ENCODE assay signal across 20 cellular contexts in the genomic region with DNA sequence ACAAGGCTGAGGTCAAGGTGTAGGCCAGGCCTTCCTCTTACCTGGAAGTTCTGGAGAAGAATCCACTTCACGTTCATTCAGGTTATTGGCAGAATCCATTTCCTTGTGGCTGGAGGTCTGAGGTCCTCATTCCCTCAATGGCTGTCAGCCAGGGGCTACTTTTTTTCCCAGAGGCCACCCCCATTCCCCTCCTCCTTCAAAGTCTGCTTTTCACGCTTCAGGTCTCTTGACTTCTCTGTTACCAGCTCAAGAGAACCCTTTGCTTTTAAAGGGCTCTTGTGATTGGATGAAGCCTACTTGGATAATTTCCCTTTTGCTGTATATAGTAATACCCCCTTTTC. TPM values are rescaled to one million over a fixed set of nuclear protein-coding genes. Genes with fewer than 3 reads are reported as not detected.
DNase-seq lines count a peak whose midpoint lies in the region; ATAC-seq and TF ChIP-seq lines count a peak whose summit lies in the region.
"Had no signal": no experiment of that assay in that cellular context is flagged by ENCODE, and none has a peak within 500 bp of the region (broad histone marks: within the 10 kb centered on the region; RNA-seq: fewer than 3 reads in every experiment).

No MANE protein-coding gene starts in this region.

- H2BK15ac ChIP-seq in mesendoderm (replicated peaks; ENCODE audit: low read depth) = no peak overlapping the region

- no peak overlapping the region for H3K56ac ChIP-seq in mesendoderm (ENCODE audit: low read length)

- H4K5ac ChIP-seq in mesendoderm (ENCODE audit: low read length) = no peak overlapping the region

- no peaks in the 10 kb centered on the region for H3K79me2 ChIP-seq in mesendoderm (ENCODE audit: control insufficient read depth, insufficient read depth, low read length)

- H3K27me3 Mint-ChIP-seq in activated naive CD8-positive, alpha-beta T cell treated with anti-CD3 and anti-CD28 coated beads, Interleukin-2, amount 50 U/mL, for 24 hours = no peaks in the 10 kb centered on the region
- no peaks in the 10 kb centered on the region for H3K27me3 Mint-ChIP-seq in type B pancreatic cell
- H3K27me3 Mint-ChIP-seq in Calu3 (ENCODE audit: unreplicated experiment) = no peaks in the 10 kb centered on the region
- H3K27me3 Mint-ChIP-seq: IgD-negative memory B cell had no signal

- H3K9ac ChIP-seq in mesendoderm (ENCODE audit: low read length) = no peak overlapping the region

- peaks cover 84% of the 10 kb centered on the region for H3K4me1 Mint-ChIP-seq in activated naive CD8-positive, alpha-beta T cell treated with anti-CD3 and anti-CD28 coated beads, Interleukin-2, amount 50 U/mL, for 24 hours
- peaks cover 41% of the 10 kb centered on the region for H3K4me1 Mint-ChIP-seq in type B pancreatic cell (ENCODE audit: unreplicated experiment)
- H3K4me1 Mint-ChIP-seq in Calu3 (ENCODE audit: low read depth, unreplicated experiment) = peaks cover 21% of the 10 kb centered on the region

- H3K36me3 Mint-ChIP-seq in activated naive CD8-positive, alpha-beta T cell treated with anti-CD3 and anti-CD28 coated beads, Interleukin-2, amount 50 U/mL, for 24 hours (ENCODE audit: low read depth) = peaks cover 31% of the 10 kb centered on the region
- peaks cover 4% of the 10 kb centered on the region for H3K36me3 Mint-ChIP-seq in type B pancreatic cell
- no peaks in the 10 kb centered on the region for H3K36me3 Mint-ChIP-seq in Calu3 (ENCODE audit: insufficient read depth, unreplicated experiment)
- H3K36me3 Mint-ChIP-seq: CD8-positive, alpha-beta T cell had no signal

- H3K79me1 ChIP-seq in mesendoderm (ENCODE audit: low read length) = peaks cover 9% of the 10 kb centered on the region

- H3K23ac ChIP-seq in mesendoderm (ENCODE audit: low read length) = no peak overlapping the region

- H3K4me3 ChIP-seq in cardiac muscle cell (no peak overlapping the region), right cardiac atrium (ENCODE audit: low read length) (no peak overlapping the region), mesendoderm (ENCODE audit: low read length) (no peak overlapping the region)
- H3K4me3 ChIP-seq: thoracic aorta had no signal

- 88% methylated on average over 2 of the region's 2 CpGs for WGBS in right cardiac atrium
- WGBS in mesendoderm (ENCODE audit: extremely low coverage, insufficient coverage, low lambda C conversion rate) = no CpG with 5 or more reads among the region's 2 CpGs

- H2BK5ac ChIP-seq in mesendoderm (ENCODE audit: low read length) = peak overlapping the region; percentile 53

- H3K9me3 ChIP-seq in cardiac muscle cell (ENCODE audit: low read depth) (no peaks in the 10 kb centered on the region), right cardiac atrium (ENCODE audit: control insufficient read depth, low read length) (no peaks in the 10 kb centered on the region)
- H3K9me3 ChIP-seq: thoracic aorta had no signal

- no peak overlapping the region for H2BK120ac ChIP-seq in mesendoderm (ENCODE audit: low read depth, low read length)

- ATAC-seq in right cardiac atrium (no peak), HG02610 (IDR thresholded peaks at IDR 0.05; ENCODE audit: unreplicated experiment) (no peak)
- no peak for ATAC-seq in activated naive CD8-positive, alpha-beta T cell treated with anti-CD3 and anti-CD28 coated beads, Interleukin-2, amount 50 U/mL, for 24 hours
- ATAC-seq: CD8-positive, alpha-beta T cell had no signal

- peak overlapping the region; percentile 44 for H3K18ac ChIP-seq in mesendoderm (ENCODE audit: low read length)

- H3K27me3 ChIP-seq in cardiac muscle cell = no peaks in the 10 kb centered on the region
- H3K27me3 ChIP-seq in right cardiac atrium (ENCODE audit: control insufficient read depth, insufficient read depth) = no peaks in the 10 kb centered on the region
- no peaks in the 10 kb centered on the region for H3K27me3 ChIP-seq in mesendoderm (ENCODE audit: insufficient read depth, low read length, poor library complexity)

- H3K4me1 ChIP-seq in cardiac muscle cell (ENCODE audit: low read depth) (peaks cover 65% of the 10 kb centered on the region), right cardiac atrium (ENCODE audit: control insufficient read depth, insufficient read depth, low read length) (peaks cover 21% of the 10 kb centered on the region), mesendoderm (ENCODE audit: control insufficient read depth, low read depth, low read length) (peaks cover 52% of the 10 kb centered on the region)

- no peak overlapping the region for H3K4ac ChIP-seq in mesendoderm (ENCODE audit: low read depth, low read length)

- peak overlapping the region; percentile 64 for H3K27ac Mint-ChIP-seq in activated naive CD8-positive, alpha-beta T cell treated with anti-CD3 and anti-CD28 coated beads, Interleukin-2, amount 50 U/mL, for 24 hours
- H3K27ac Mint-ChIP-seq in type B pancreatic cell (peak overlapping the region; percentile 88), Calu3 (ENCODE audit: unreplicated experiment) (no peak overlapping the region)
- H3K27ac Mint-ChIP-seq: CD8-positive, alpha-beta T cell; IgD-negative memory B cell had no signal

- H3K4me2 ChIP-seq in mesendoderm (ENCODE audit: low read length) = no peak overlapping the region

- peak overlapping the region; percentile 0 for H2AK5ac ChIP-seq in mesendoderm (ENCODE audit: low read length)

- no peak for TF ChIP-seq CTCF in cardiac muscle cell (IDR thresholded peaks at IDR 0.05; ENCODE audit: low read depth, low read length)
- no peak for TF ChIP-seq CTCF in type B pancreatic cell (conservative IDR thresholded peaks at IDR 0.05)
- no peak for TF ChIP-seq CTCF in Calu3 (IDR thresholded peaks at IDR 0.05; ENCODE audit: unreplicated experiment)

- no peaks in the 10 kb centered on the region for H3K9me3 Mint-ChIP-seq in activated naive CD8-positive, alpha-beta T cell treated with anti-CD3 and anti-CD28 coated beads, Interleukin-2, amount 50 U/mL, for 24 hours
- H3K9me3 Mint-ChIP-seq in type B pancreatic cell (no peaks in the 10 kb centered on the region), Calu3 (ENCODE audit: low read depth, unreplicated experiment) (no peaks in the 10 kb centered on the region)
- H3K9me3 Mint-ChIP-seq: CD8-positive, alpha-beta T cell; IgD-negative memory B cell had no signal

- BruUV-seq in Calu3 (replicated peaks; lab: Mats Ljungman, UMichigan) = no TSS peak

- no peak overlapping the region for H4K8ac ChIP-seq in mesendoderm (ENCODE audit: low read depth, low read length)

- no peak overlapping the region for H3K4me3 Mint-ChIP-seq in activated naive CD8-positive, alpha-beta T cell treated with anti-CD3 and anti-CD28 coated beads, Interleukin-2, amount 50 U/mL, for 24 hours
- no peak overlapping the region for H3K4me3 Mint-ChIP-seq in type B pancreatic cell
- H3K4me3 Mint-ChIP-seq in Calu3 (ENCODE audit: low read depth, unreplicated experiment) = no peak overlapping the region
- H3K4me3 Mint-ChIP-seq: CD8-positive, alpha-beta T cell; IgD-negative memory B cell had no signal

- CTCF ChIA-PET in Calu3 (lab: Charles Lee) = no interaction called here

- DNase-seq in cardiac muscle cell (ENCODE audit: low read depth in 1 of 2, low spot score in 1 of 2) = no peak
- no peak for DNase-seq in right cardiac atrium
- DNase-seq in activated naive CD8-positive, alpha-beta T cell treated with anti-CD3 and anti-CD28 coated beads, Interleukin-2, amount 50 U/mL, for 24 hours = no peak
- no peak for DNase-seq in mesendoderm
- no peak for DNase-seq in type B pancreatic cell (ENCODE audit: extremely low spot score, unreplicated experiment)
- no peak for DNase-seq in dermis blood vessel endothelial cell
- no peak for DNase-seq in Calu3
- DNase-seq: activated CD4-positive, alpha-beta T cell treated with anti-CD3 and anti-CD28 coated beads for 4 hours; activated naive CD4-positive, alpha-beta T cell treated with anti-CD3 and anti-CD28 coated beads, Interleukin-2, amount 50 U/mL, for 16 hours; CD8-positive, alpha-beta T cell; cortex of kidney; DND-41; foreskin fibroblast; kidney glomerular epithelial cell; MM.1S; NCI-H1694 had no signal

- intact Hi-C loops in right cardiac atrium (cut with DNase I) (loop anchor here in 1 of 4 donors (5.0 kb wide), 1 partner anchor 114 kb away; no protein-coding TSS in a partner anchor), Calu3 (cut with micrococcal nuclease; ENCODE audit: unreplicated experiment) (no loop called here)

- peak overlapping the region; percentile 32 for H3K27ac ChIP-seq in cardiac muscle cell
- H3K27ac ChIP-seq in right cardiac atrium (ENCODE audit: low read length) = no peak overlapping the region
- H3K27ac ChIP-seq in mesendoderm (ENCODE audit: low read depth, low read length) = no peak overlapping the region
- H3K27ac ChIP-seq: HL-60, thoracic aorta had no signal

- no peaks in the 10 kb centered on the region for H3K36me3 ChIP-seq in cardiac muscle cell
- no peaks in the 10 kb centered on the region for H3K36me3 ChIP-seq in mesendoderm (ENCODE audit: control insufficient read depth, insufficient read depth, low read length)
- H3K36me3 ChIP-seq: thoracic aorta had no signal

RNA-seq across cellular contexts. Expression of a gene that starts 55.1 kb away (rescaled TPM):
- total RNA-seq in cardiac muscle cell = 0.63 and 1.3 TPM in 2 replicates
- 0.46 and 0.90 TPM in 2 replicates for polyA plus RNA-seq in cardiac muscle cell
- total RNA-seq in right cardiac atrium = 10 to 100 TPM in 3 of 4 donors, 1 to 10 TPM in 1; 8.9 to 30.5 (median 22.9) TPM
- polyA plus RNA-seq in right cardiac atrium = 13.8 TPM
- 0.29 TPM for polyA plus RNA-seq in mesendoderm (2013, experiment 1 of 2)
- 0.48 TPM for polyA plus RNA-seq in mesendoderm (2013, experiment 2 of 2)
- total RNA-seq in type B pancreatic cell (ENCODE audit: low replicate concordance) = 22.5 and 25.3 TPM in 2 replicates
- total RNA-seq in dermis blood vessel endothelial cell = 41.5 and 47.3 TPM in 2 replicates
- total RNA-seq in Calu3 (2022) = 93.1 and 214 TPM in 2 replicates
